8 cellular contexts compared by ENCODE assay signal in the genomic region with DNA sequence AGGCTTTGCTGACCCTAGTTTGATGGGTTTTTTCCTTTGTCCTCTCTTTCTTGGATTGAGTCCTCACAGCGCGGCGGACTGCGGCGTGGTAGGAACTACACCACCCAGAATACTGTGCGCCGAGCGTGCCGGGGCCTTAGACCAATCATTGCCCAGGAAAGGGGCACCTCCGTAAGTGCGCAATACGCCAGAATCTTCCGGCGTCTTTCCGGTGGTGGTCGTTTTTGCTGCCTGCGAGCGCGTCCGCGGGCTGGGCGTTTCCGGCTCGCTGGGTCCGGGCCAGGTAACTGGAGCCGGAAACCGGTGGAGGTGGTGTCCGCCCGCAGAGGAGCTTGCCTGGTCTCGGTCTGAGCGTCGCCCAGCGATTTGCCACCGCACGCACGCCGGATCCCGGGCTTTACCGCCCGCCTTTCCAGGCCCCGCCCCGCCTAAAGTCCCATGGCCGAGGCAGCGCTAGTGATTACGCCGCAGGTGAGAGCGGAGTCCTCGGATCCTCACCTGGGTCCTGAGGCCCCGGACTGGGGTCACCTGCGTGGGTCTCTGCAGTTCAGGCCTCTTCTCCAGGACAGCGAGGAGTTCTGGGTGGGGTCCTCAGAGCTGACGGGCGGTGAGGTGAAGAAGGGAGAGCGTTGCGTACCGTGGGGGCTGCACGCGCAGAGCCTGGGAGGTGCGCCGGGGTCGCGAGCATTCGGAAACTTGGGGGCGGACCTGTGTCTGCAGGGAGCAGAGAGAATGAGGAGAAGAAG. TPM values are rescaled to one million over a fixed set of nuclear protein-coding genes. Genes with fewer than 3 reads are reported as not detected.
DNase-seq lines count a peak whose midpoint lies in the region; ATAC-seq, FAIRE-seq and TF ChIP-seq lines count a peak whose summit lies in the region.

A gene (plus strand): TSS at position 221 of the 746 bp plus-strand sequence. CDS start 218 bp downstream, at position 439.

- TF ChIP-seq CTCF in A673 (conservative IDR thresholded peaks at IDR 0.05; ENCODE audit: low read depth, low read length) = no peak
- TF ChIP-seq CTCF in kidney (IDR thresholded peaks at IDR 0.05; ENCODE audit: borderline replicate concordance, extremely low read depth, insufficient read depth) = no peak

- peaks cover 13% of the 10 kb centered on the region for H3K9me3 ChIP-seq in A673 (ENCODE audit: low read depth, low read length, poor library complexity, severe bottlenecking)
- H3K9me3 ChIP-seq in kidney (ENCODE audit: control insufficient read depth in 1 of 2, low read length in 2 of 2) = peaks cover 8 to 15% of the 10 kb centered on the region in 2 donors

- POLR2A ChIA-PET in A673 (lab: Charles Lee; ENCODE audit: low non-redundant PET) = no interaction called here

- no peaks in the 10 kb centered on the region for H3K27me3 ChIP-seq in A673 (replicated peaks; ENCODE audit: insufficient read depth, low read depth, low read length, poor library complexity)

- H3K9ac ChIP-seq in kidney (ENCODE audit: low read length in 2 of 2) = peak within 1 kb of the TSS; percentile 57 to 65

- peaks cover 8% of the 10 kb centered on the region for H3K36me3 ChIP-seq in A673 (ENCODE audit: insufficient read depth, low read length, poor library complexity, severe bottlenecking)
- H3K36me3 ChIP-seq in kidney (ENCODE audit: control insufficient read depth in 1 of 2, insufficient read depth in 2 of 2, low read length in 2 of 2) = peaks cover 4 to 12% of the 10 kb centered on the region in 2 donors

- H3K4me1 ChIP-seq in A673 (ENCODE audit: insufficient read depth, low read length, poor library complexity, severe bottlenecking) (peaks cover 3% of the 10 kb centered on the region), kidney (ENCODE audit: control insufficient read depth in 1 of 2, insufficient read depth in 1 of 2, low read depth in 1 of 2, low read length in 2 of 2) (peaks cover 0 to 5% of the 10 kb centered on the region in 2 donors)

- CTCF ChIA-PET in A673 (lab: Charles Lee) = no interaction called here

- H3K27ac ChIP-seq in A673 (ENCODE audit: low read depth, low read length, poor library complexity, severe bottlenecking) (peak within 1 kb of the TSS; percentile 60), kidney (ENCODE audit: low read depth in 2 of 2, low read length in 2 of 2) (peak within 1 kb of the TSS; percentile 43 to 68)

- FAIRE-seq in kidney (lab: Jason Lieb, UNC) = no peak

- peak; percentile 95 for ATAC-seq in GM18861 (IDR thresholded peaks at IDR 0.05; ENCODE audit: unreplicated experiment)
- ATAC-seq in HG03095 (IDR thresholded peaks at IDR 0.05; ENCODE audit: unreplicated experiment) = peak; percentile 97
- ATAC-seq in activated CD4-positive, CD25-positive, alpha-beta regulatory T cell treated with anti-CD3 and anti-CD28 coated beads, Interleukin-2, amount 50 U/mL, for 24 hours = peak; percentile 100

- intact Hi-C loops in A673 (cut with micrococcal nuclease; ENCODE audit: unreplicated experiment) (no loop called here), kidney (cut with DNase I) (no loop called here)

- peak within 1 kb of the TSS; percentile 77 for H3K4me3 ChIP-seq in A673 (ENCODE audit: low read depth, low read length, poor library complexity, severe bottlenecking)
- peak within 1 kb of the TSS; percentile 85 to 91 for H3K4me3 ChIP-seq in kidney (ENCODE audit: low read length in 2 of 2)

- BruUV-seq in A673 (replicated peaks; lab: Mats Ljungman, UMichigan) = TSS peak; percentile 48

- DNase-seq in A673 (ENCODE audit: low spot score) (peak; percentile 96), NCI-H2196 treated with DMSO at 0.1 percent for 48 hours (lab: John Stamatoyannopoulos, UW; ENCODE audit: unreplicated experiment) (peak; percentile 91), cerebellar nuclear complex (lab: John Stamatoyannopoulos, UW) (peak; percentile 36 to 86), kidney (peak; percentile 95)
- peak; percentile 71 to 83 (median 83) for DNase-seq in stimulated activated CD4-positive, alpha-beta T cell treated with anti-CD3 and anti-CD28 coated beads, Interleukin-12 subunit alpha, Interleukin-12 subunit beta, amount 100 ng/mL, for 48 hours (ENCODE audit: low read depth in 2 of 3, low spot score in 1 of 3)

RNA-seq across cellular contexts. Expression of the gene that starts here (rescaled TPM):
- total RNA-seq in A673 (2021) = 8.5 and 10.1 TPM in 2 replicates
- 8.7 TPM for total RNA-seq in kidney
- polyA plus RNA-seq in kidney (ENCODE audit: insufficient read depth, low read depth, low replicate concordance) = 2.4 TPM

Comparison
In these comparisons a context has a peak if more than half of its experiments do, and no peak if none do; other contexts are left out.
1. Peak in every context shown above with its lines: DNase-seq, ATAC-seq, H3K4me3 ChIP-seq and H3K27ac ChIP-seq.